In the genomic region with DNA sequence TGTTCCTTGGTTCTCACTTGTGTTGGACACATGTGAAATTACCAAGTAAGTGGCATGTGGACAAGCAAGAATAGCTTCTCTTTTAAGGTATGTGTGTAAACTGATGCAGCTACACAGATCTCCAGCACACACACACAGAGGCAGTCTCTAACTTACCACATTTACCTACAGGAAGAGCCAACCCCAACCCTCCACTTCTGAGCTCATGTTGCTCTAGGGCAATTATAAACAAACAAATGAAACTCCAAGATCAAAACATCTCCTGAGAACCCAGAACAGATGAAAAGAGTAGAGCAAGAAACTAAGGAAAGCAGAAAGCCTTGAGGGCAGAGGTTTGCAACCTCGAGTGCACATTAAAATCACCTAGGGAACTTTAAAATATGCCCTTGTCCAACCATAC, we compare ENCODE assay signal across 14 cellular contexts. TPM values are rescaled to one million over a fixed set of nuclear protein-coding genes. Genes with fewer than 3 reads are reported as not detected.
A peak's percentile ranks its signal among the peaks of the same experiment; 100 is the strongest.
DNase-seq lines count a peak whose midpoint lies in the region; ATAC-seq and TF ChIP-seq lines count a peak whose summit lies in the region.
"Had no signal": no experiment of that assay in that cellular context is flagged by ENCODE, and none has a peak within 500 bp of the region (broad histone marks: within the 10 kb centered on the region; RNA-seq: fewer than 3 reads in every experiment).

No MANE protein-coding gene starts in this region.

- intact Hi-C loops in naive thymus-derived CD4-positive, alpha-beta T cell (cut with micrococcal nuclease) = no loop called here
- intact Hi-C loops in posterior cingulate gyrus (cut with DNase I) = no loop called here

- no peaks in the 10 kb centered on the region for H3K9me2 ChIP-seq in Loucy (replicated peaks; ENCODE audit: low read depth, low read length)

- H3K9me3 ChIP-seq in BLaER1 (peaks cover 23% of the 10 kb centered on the region), Loucy (ENCODE audit: insufficient read depth, low read depth, low read length) (no peaks in the 10 kb centered on the region)
- no peaks in the 10 kb centered on the region for H3K9me3 ChIP-seq in naive thymus-derived CD4-positive, alpha-beta T cell (ENCODE audit: control insufficient read depth in 2 of 3, low read length in 3 of 3)
- H3K9me3 ChIP-seq: HAP-1 had no signal

- H3K79me2 ChIP-seq in Loucy (ENCODE audit: insufficient read depth, low read length) = no peaks in the 10 kb centered on the region

- H3K4me3 Mint-ChIP-seq in naive thymus-derived CD4-positive, alpha-beta T cell = peak overlapping the region in 2 of 10 donors; percentile 50 to 51
- H3K4me3 Mint-ChIP-seq: CD4-positive, alpha-beta T cell had no signal

- H3K27ac Mint-ChIP-seq in naive thymus-derived CD4-positive, alpha-beta T cell = peak overlapping the region in 5 of 9 donors; percentile 47 to 78 (median 61)
- H3K27ac Mint-ChIP-seq: CD4-positive, alpha-beta T cell had no signal

- peak overlapping the region; percentile 42; the same call in 1 of the 2 replicates for H2AFZ ChIP-seq in Loucy (ENCODE audit: low read length)

- H3K4me1 ChIP-seq in BLaER1 (peaks cover 28% of the 10 kb centered on the region), Loucy (ENCODE audit: insufficient read depth, low read length, poor library complexity, severe bottlenecking) (peaks cover 21% of the 10 kb centered on the region)
- no peaks in the 10 kb centered on the region for H3K4me1 ChIP-seq in naive thymus-derived CD4-positive, alpha-beta T cell (ENCODE audit: control insufficient read depth in 2 of 2, insufficient read depth in 2 of 2, low read length in 2 of 2)
- H3K4me1 ChIP-seq: HAP-1 had no signal

- H3K9me3 Mint-ChIP-seq in naive thymus-derived CD4-positive, alpha-beta T cell = peaks cover 0 to 3% (median 0%) of the 10 kb centered on the region in 11 donors
- H3K9me3 Mint-ChIP-seq: CD4-positive, alpha-beta T cell had no signal

- no peak for ATAC-seq in naive thymus-derived CD4-positive, alpha-beta T cell
- ATAC-seq in GM21360 (IDR thresholded peaks at IDR 0.05; ENCODE audit: unreplicated experiment) (no peak), GM18520 (IDR thresholded peaks at IDR 0.05; ENCODE audit: unreplicated experiment) (no peak)

- no peak for TF ChIP-seq CTCF in GM12865 (IDR thresholded peaks at IDR 0.05; ENCODE audit: insufficient read depth, low read depth, low read length, missing control alignments)
- TF ChIP-seq CTCF in Loucy (conservative IDR thresholded peaks at IDR 0.05; ENCODE audit: low read length) = no peak

- H3K27me3 ChIP-seq in BLaER1 (no peaks in the 10 kb centered on the region), Loucy (ENCODE audit: insufficient read depth, low read length, poor library complexity, severe bottlenecking) (no peaks in the 10 kb centered on the region)
- no peaks in the 10 kb centered on the region for H3K27me3 ChIP-seq in naive thymus-derived CD4-positive, alpha-beta T cell (ENCODE audit: control insufficient read depth in 2 of 2, insufficient read depth in 2 of 2, low read length in 2 of 2)

- peak; percentile 19 for DNase-seq in GM12865 (ENCODE audit: low read depth)
- peak in 2 of 9 donors; percentile 13 to 33 for DNase-seq in naive thymus-derived CD4-positive, alpha-beta T cell
- DNase-seq in posterior cingulate gyrus = no peak
- DNase-seq in Kasumi-1 (lab: John Stamatoyannopoulos, UW) = no peak
- DNase-seq: 8988T; C1 segment of cervical spinal cord; CD4-positive, alpha-beta T cell; GDM1 had no signal

- H3K36me3 Mint-ChIP-seq in naive thymus-derived CD4-positive, alpha-beta T cell = no peaks in the 10 kb centered on the region

- H4K20me1 ChIP-seq in BLaER1 (no peaks in the 10 kb centered on the region), Loucy (ENCODE audit: insufficient read depth, low read length, poor library complexity, severe bottlenecking) (no peaks in the 10 kb centered on the region)

- peaks cover 10 to 22% (median 17%) of the 10 kb centered on the region in 5 donors for H3K27me3 Mint-ChIP-seq in naive thymus-derived CD4-positive, alpha-beta T cell

- CTCF ChIA-PET in naive thymus-derived CD4-positive, alpha-beta T cell (lab: Charles Lee) = no interaction called here

- peak overlapping the region; percentile 45 for H3K4me2 ChIP-seq in BLaER1
- peak overlapping the region; percentile 22 for H3K4me2 ChIP-seq in Loucy (ENCODE audit: low read depth, low read length, poor library complexity, severe bottlenecking)
- H3K4me2 ChIP-seq: KMS-11 had no signal

- H3K4me3 ChIP-seq in BLaER1 (no peak overlapping the region), GM12865 (ENCODE audit: low read depth, low read length) (no peak overlapping the region), Loucy (ENCODE audit: low read length, poor library complexity, severe bottlenecking) (no peak overlapping the region)
- no peak overlapping the region for H3K4me3 ChIP-seq in naive thymus-derived CD4-positive, alpha-beta T cell (ENCODE audit: low read length)
- H3K4me3 ChIP-seq: HAP-1 had no signal

- POLR2A ChIA-PET in naive thymus-derived CD4-positive, alpha-beta T cell (lab: Charles Lee) = no interaction called here

- peaks cover 0 to 26% (median 4%) of the 10 kb centered on the region in 7 donors for H3K4me1 Mint-ChIP-seq in naive thymus-derived CD4-positive, alpha-beta T cell

- H3K27ac ChIP-seq in BLaER1 = no peak overlapping the region
- no peak overlapping the region for H3K27ac ChIP-seq in naive thymus-derived CD4-positive, alpha-beta T cell (ENCODE audit: low read depth, low read length)
- H3K27ac ChIP-seq: KMS-11 had no signal

- no peaks in the 10 kb centered on the region for H3F3A ChIP-seq in Loucy (ENCODE audit: low read depth)

- H3K36me3 ChIP-seq in BLaER1 (no peaks in the 10 kb centered on the region), Loucy (ENCODE audit: insufficient read depth, low read length) (no peaks in the 10 kb centered on the region)
- H3K36me3 ChIP-seq in naive thymus-derived CD4-positive, alpha-beta T cell (ENCODE audit: control insufficient read depth in 2 of 3, insufficient read depth in 3 of 3, low read length in 3 of 3) = no peaks in the 10 kb centered on the region
- H3K36me3 ChIP-seq: HAP-1 had no signal

- H3K9ac ChIP-seq in BLaER1 (no peak overlapping the region), Loucy (ENCODE audit: low read depth, low read length, poor library complexity, severe bottlenecking) (no peak overlapping the region)
- H3K9ac ChIP-seq: KMS-11 had no signal

RNA-seq across cellular contexts. Expression of a gene that starts 16.0 kb away (rescaled TPM):
- total RNA-seq in naive thymus-derived CD4-positive, alpha-beta T cell = under 1 TPM in 3 of 5 experiments, not detected in 2; 0.37 to 0.51 (median 0.38) TPM
- 1 to 10 TPM; 1.8 to 4.2 TPM for polyA plus RNA-seq in naive thymus-derived CD4-positive, alpha-beta T cell
- total RNA-seq: CD4-positive, alpha-beta T cell had no signal

RNA-seq across cellular contexts. Expression of a gene that starts 48.9 kb away (rescaled TPM):
- total RNA-seq in naive thymus-derived CD4-positive, alpha-beta T cell = 100 to 1,000 TPM in 1 of 5 experiments, 10 to 100 TPM in 4; 29.3 to 111 (median 42.7) TPM
- 100 to 1,000 TPM; 221 to 253 TPM for polyA plus RNA-seq in naive thymus-derived CD4-positive, alpha-beta T cell

RNA-seq across cellular contexts. Expression of a gene that starts 49.0 kb away (rescaled TPM):
- total RNA-seq in naive thymus-derived CD4-positive, alpha-beta T cell = 1 to 10 TPM; 5.1 to 9.2 (median 8.5) TPM
- 10 to 100 TPM; 17.1 to 19.2 TPM for polyA plus RNA-seq in naive thymus-derived CD4-positive, alpha-beta T cell
